23 cellular contexts compared by ENCODE assay signal in genomic region chr2:38113036-38113435, GRCh38.
"Had no signal": no experiment of that assay in that cellular context is flagged by ENCODE, and none has a peak within 500 bp of the region (broad histone marks: within the 10 kb centered on the region; RNA-seq: fewer than 3 reads in every experiment).

No MANE protein-coding gene starts in this region.

- DNase-seq: activated CD4-positive, alpha-beta memory T cell treated with anti-CD3 and anti-CD28 coated beads for 36 hours; activated CD4-positive, alpha-beta T cell treated with anti-CD3 and anti-CD28 coated beads for 48 hours; activated effector memory CD4-positive, alpha-beta T cell treated with Interleukin-2 at 50 U/mL for 16 hours; activated naive CD4-positive, alpha-beta T cell treated with anti-CD3 and anti-CD28 coated beads for 36 hours; activated T-cell treated with anti-CD3 and anti-CD28 coated beads, Interleukin-2, amount 50 U/mL, for 72 hours; anterior cingulate cortex; caudate nucleus; dermis blood vessel endothelial cell; effector CD8-positive, alpha-beta T cell; foreskin melanocyte; immature natural killer cell; nephron progenitor cell; right lobe of liver; stimulated activated CD4-positive, alpha-beta T cell treated with anti-CD3 and anti-CD28 coated beads, Interleukin-1b, Interleukin-23, amount 100 ng/mL, for 48 hours; stimulated activated naive CD8-positive, alpha-beta T cell treated with anti-CD3 and anti-CD28 coated beads, Interleukin-15, amount 100 ng/mL, for 72 hours; T-helper 2 cell; tibial artery had no signal

- ATAC-seq: activated T-cell treated with anti-CD3 and anti-CD28 coated beads, Interleukin-2, amount 50 U/mL, for 72 hours; body of pancreas; left lobe of liver; stimulated activated effector memory CD8-positive, alpha-beta T cell treated with anti-CD3 and anti-CD28 coated beads, Interleukin-12 subunit alpha, Interleukin-12 subunit beta, amount 100 ng/mL, for 72 hours; stimulated activated naive CD8-positive, alpha-beta T cell treated with anti-CD3 and anti-CD28 coated beads, Interleukin-15, amount 100 ng/mL, for 72 hours had no signal

- H3K27ac ChIP-seq: parathyroid adenoma, tibial artery had no signal

- H3K9me3 Mint-ChIP-seq: activated CD4-positive, alpha-beta memory T cell treated with anti-CD3 and anti-CD28 coated beads for 36 hours; activated naive CD4-positive, alpha-beta T cell treated with anti-CD3 and anti-CD28 coated beads for 36 hours; stimulated activated effector memory CD8-positive, alpha-beta T cell treated with anti-CD3 and anti-CD28 coated beads, Interleukin-12 subunit alpha, Interleukin-12 subunit beta, amount 100 ng/mL, for 72 hours had no signal

- H3K4me1 Mint-ChIP-seq: immature natural killer cell had no signal

- H3K27ac Mint-ChIP-seq: activated CD4-positive, alpha-beta memory T cell treated with anti-CD3 and anti-CD28 coated beads for 36 hours; activated naive CD4-positive, alpha-beta T cell treated with anti-CD3 and anti-CD28 coated beads for 36 hours; activated T-cell treated with anti-CD3 and anti-CD28 coated beads, Interleukin-2, amount 50 U/mL, for 72 hours; immature natural killer cell; nephron progenitor cell; stimulated activated effector memory CD8-positive, alpha-beta T cell treated with anti-CD3 and anti-CD28 coated beads, Interleukin-12 subunit alpha, Interleukin-12 subunit beta, amount 100 ng/mL, for 72 hours; stimulated activated naive CD8-positive, alpha-beta T cell treated with anti-CD3 and anti-CD28 coated beads, Interleukin-15, amount 100 ng/mL, for 72 hours had no signal

- H3K27me3 ChIP-seq: body of pancreas, right lobe of liver, tibial artery had no signal

- H3K36me3 ChIP-seq: right lobe of liver, tibial artery had no signal

- H3K9me3 ChIP-seq: body of pancreas, right lobe of liver, tibial artery had no signal

- H3K4me1 ChIP-seq: parathyroid adenoma had no signal

- H3K36me3 Mint-ChIP-seq: activated CD4-positive, alpha-beta memory T cell treated with anti-CD3 and anti-CD28 coated beads for 36 hours; stimulated activated effector memory CD8-positive, alpha-beta T cell treated with anti-CD3 and anti-CD28 coated beads, Interleukin-12 subunit alpha, Interleukin-12 subunit beta, amount 100 ng/mL, for 72 hours had no signal

- H3K4me3 ChIP-seq: body of pancreas, right lobe of liver, skin epidermis, tibial artery had no signal

- FAIRE-seq: urothelium cell line had no signal

- H3K4me3 Mint-ChIP-seq: activated CD4-positive, alpha-beta memory T cell treated with anti-CD3 and anti-CD28 coated beads for 36 hours; activated naive CD4-positive, alpha-beta T cell treated with anti-CD3 and anti-CD28 coated beads for 36 hours; activated T-cell treated with anti-CD3 and anti-CD28 coated beads, Interleukin-2, amount 50 U/mL, for 72 hours; immature natural killer cell; nephron progenitor cell; stimulated activated effector memory CD8-positive, alpha-beta T cell treated with anti-CD3 and anti-CD28 coated beads, Interleukin-12 subunit alpha, Interleukin-12 subunit beta, amount 100 ng/mL, for 72 hours; stimulated activated naive CD8-positive, alpha-beta T cell treated with anti-CD3 and anti-CD28 coated beads, Interleukin-15, amount 100 ng/mL, for 72 hours had no signal
